Comparison of ENCODE assay signal across 18 cellular contexts in the genomic region with DNA sequence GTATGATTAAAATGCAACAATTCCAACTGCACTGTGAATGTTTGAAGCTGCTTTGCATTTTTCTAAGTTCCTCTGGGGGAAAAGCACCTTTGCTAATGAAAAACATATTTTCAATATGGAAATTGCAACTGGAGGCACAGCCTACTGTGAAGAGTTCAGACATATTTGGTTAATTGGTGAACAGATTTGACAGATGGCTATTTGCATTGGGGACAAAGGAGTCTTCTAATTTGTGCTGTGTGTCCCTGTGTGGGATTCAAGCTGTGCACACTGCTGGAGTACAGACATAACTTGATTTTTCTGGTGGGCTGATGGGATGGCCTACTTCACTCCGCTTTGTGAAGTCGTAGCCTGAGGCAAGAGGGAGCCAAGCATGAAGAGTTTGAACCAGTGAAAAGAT. TPM values are rescaled to one million over a fixed set of nuclear protein-coding genes. Genes with fewer than 3 reads are reported as not detected.
"Had no signal": no experiment of that assay in that cellular context is flagged by ENCODE, and none has a peak within 500 bp of the region (broad histone marks: within the 10 kb centered on the region; RNA-seq: fewer than 3 reads in every experiment).

No MANE protein-coding gene starts in this region.

- H3K4me3 Mint-ChIP-seq: activated CD4-positive, alpha-beta memory T cell treated with anti-CD3 and anti-CD28 coated beads for 36 hours; activated naive CD8-positive, alpha-beta T cell; activated T-cell treated with anti-CD3 and anti-CD28 coated beads, Interleukin-2, amount 50 U/mL, for 4 hours; naive thymus-derived CD4-positive, alpha-beta T cell had no signal

- H3K4me3 ChIP-seq: lower lobe of right lung, tibial artery had no signal

- H3K36me3 Mint-ChIP-seq: activated CD4-positive, alpha-beta memory T cell treated with anti-CD3 and anti-CD28 coated beads for 36 hours had no signal

- ATAC-seq: activated T-cell treated with anti-CD3 and anti-CD28 coated beads, Interleukin-2, amount 50 U/mL, for 4 hours; esophagus mucosa; left cardiac atrium; lower lobe of right lung; naive thymus-derived CD4-positive, alpha-beta T cell; right cardiac atrium had no signal

- H3K27ac Mint-ChIP-seq: activated CD4-positive, alpha-beta memory T cell treated with anti-CD3 and anti-CD28 coated beads for 36 hours; activated naive CD8-positive, alpha-beta T cell; naive thymus-derived CD4-positive, alpha-beta T cell; progenitor cell of endocrine pancreas had no signal

- H3K9me3 Mint-ChIP-seq: activated CD4-positive, alpha-beta memory T cell treated with anti-CD3 and anti-CD28 coated beads for 36 hours; activated T-cell treated with anti-CD3 and anti-CD28 coated beads, Interleukin-2, amount 50 U/mL, for 4 hours had no signal

- H3K9me3 ChIP-seq: lower lobe of right lung had no signal

- H3K36me3 ChIP-seq: lower lobe of right lung, tibial artery had no signal

- H3K27ac ChIP-seq: lower lobe of right lung, tibial artery had no signal

- H3K4me1 ChIP-seq: tibial artery had no signal

- DNase-seq: activated CD4-positive, alpha-beta memory T cell treated with anti-CD3 and anti-CD28 coated beads for 36 hours; activated CD4-positive, CD25-positive, alpha-beta regulatory T cell treated with anti-CD3 and anti-CD28 coated beads, Interleukin-2, amount 50 U/mL, for 72 hours; activated effector memory CD4-positive, alpha-beta T cell treated with anti-CD3 and anti-CD28 coated beads, Interleukin-2, amount 50 U/mL, for 16 hours; activated T-cell treated with anti-CD3 and anti-CD28 coated beads, Interleukin-2, amount 50 U/mL, for 4 hours; amygdala; cerebellar nuclear complex; left cardiac atrium; lower lobe of right lung; naive thymus-derived CD4-positive, alpha-beta T cell; occipital lobe; right cardiac atrium; small intestine; tibial artery had no signal

- FAIRE-seq: endometrium, small intestine had no signal

- H3K27me3 Mint-ChIP-seq: progenitor cell of endocrine pancreas had no signal

RNA-seq across cellular contexts. Expression of a gene that starts 50.6 kb away (rescaled TPM):
- total RNA-seq: activated CD4-positive, alpha-beta memory T cell treated with anti-CD3 and anti-CD28 coated beads for 36 hours; esophagus mucosa; fibroblast of villous mesenchyme; lower lobe of right lung; naive thymus-derived CD4-positive, alpha-beta T cell; right cardiac atrium had no signal
